ENCODE assay signal across 12 cellular contexts in the genomic region with DNA sequence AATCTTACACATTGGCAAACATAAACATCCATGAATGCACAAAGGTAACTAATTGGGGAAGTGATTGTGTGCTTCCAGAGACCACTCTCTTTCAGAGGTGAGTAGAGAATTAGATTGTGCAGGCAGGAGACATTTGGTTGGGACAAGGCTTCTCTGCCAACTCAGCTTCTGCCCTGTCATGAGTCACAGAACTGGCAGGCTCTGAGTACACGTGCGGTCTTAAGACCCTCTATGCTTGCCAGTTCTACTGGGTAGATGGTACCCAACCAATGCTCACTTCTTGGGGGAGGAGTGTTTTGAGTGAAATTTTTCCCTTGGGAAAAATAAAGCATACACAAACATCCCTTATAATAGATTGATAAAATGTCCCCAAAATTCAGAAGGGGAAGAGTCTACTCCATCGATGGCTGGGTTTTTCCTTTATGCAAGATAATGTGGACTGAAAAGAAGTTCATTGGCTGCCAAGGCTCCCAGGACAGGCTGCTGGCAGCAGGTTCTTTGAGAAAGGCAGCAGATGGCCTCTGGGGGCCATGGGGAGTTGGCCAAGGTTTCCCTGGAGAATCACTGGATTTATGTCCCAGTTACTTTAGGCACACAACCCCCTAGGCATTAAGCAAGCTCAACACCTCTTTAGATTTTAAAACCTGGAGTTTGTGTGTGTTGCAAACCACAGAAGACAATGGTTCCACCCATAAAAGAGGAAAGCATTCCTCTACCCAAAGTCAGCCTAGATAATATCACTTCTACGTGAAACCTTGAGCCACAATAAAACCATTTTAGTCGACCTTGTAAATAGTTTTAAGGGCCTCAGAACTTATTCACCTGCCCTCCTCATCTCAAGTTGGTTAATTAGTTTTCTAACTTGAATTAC.
"Had no signal": no experiment of that assay in that cellular context is flagged by ENCODE, and none has a peak within 500 bp of the region (broad histone marks: within the 10 kb centered on the region; RNA-seq: fewer than 3 reads in every experiment).

No MANE protein-coding gene starts in this region.

- H3K9ac ChIP-seq: neural progenitor cell had no signal

- H3K27me3 ChIP-seq: gastroesophageal sphincter, neural progenitor cell, ovary, stomach had no signal

- H3K4me3 Mint-ChIP-seq: activated naive CD4-positive, alpha-beta T cell treated with anti-CD3 and anti-CD28 coated beads, Interleukin-2, amount 10 ng/mL, durations not matched to agents 7 days and 5 days; dendritic cell treated with granulocyte-macrophage colony-stimulating factor and Interleukin-4, amounts not matched to agents 40 ng/mL and 50 ng/mL, for 4 days; effector memory CD8-positive, alpha-beta T cell; neural progenitor cell had no signal

- H3K4me1 Mint-ChIP-seq: activated naive CD4-positive, alpha-beta T cell treated with anti-CD3 and anti-CD28 coated beads, Interleukin-2, amount 10 ng/mL, durations not matched to agents 7 days and 5 days; neural progenitor cell had no signal

- H3K36me3 Mint-ChIP-seq: activated naive CD4-positive, alpha-beta T cell treated with anti-CD3 and anti-CD28 coated beads, Interleukin-2, amount 10 ng/mL, durations not matched to agents 7 days and 5 days; neural progenitor cell had no signal

- H2AFZ ChIP-seq: neural progenitor cell had no signal

- H3K27ac ChIP-seq: epithelial cell of prostate, gastroesophageal sphincter, neural progenitor cell, ovary, stomach, thoracic aorta had no signal

- H3K9me3 Mint-ChIP-seq: activated naive CD4-positive, alpha-beta T cell treated with anti-CD3 and anti-CD28 coated beads, Interleukin-2, amount 10 ng/mL, durations not matched to agents 7 days and 5 days; activated T-helper 2 cell treated with anti-CD3 and anti-CD28 coated beads, Interferon-gamma antibody, Interleukin-2, Interleukin-4, amounts not matched to agents 10 μg/mL and 5 μg/mL and 100 μg/mL, durations not matched to agents 14 hours and 24 hours and 36 hours had no signal

- H3K4me3 ChIP-seq: gastroesophageal sphincter, neural progenitor cell, ovary, stomach, thoracic aorta had no signal

- ATAC-seq: effector memory CD8-positive, alpha-beta T cell; gastroesophageal sphincter; left ventricle myocardium superior had no signal

- DNase-seq: activated CD4-positive, alpha-beta T cell treated with anti-CD3 and anti-CD28 coated beads, Interleukin-2, amount 50 U/mL, for 1 hour; activated naive CD4-positive, alpha-beta T cell treated with anti-CD3 and anti-CD28 coated beads, Interleukin-2, amount 10 ng/mL, durations not matched to agents 7 days and 5 days; effector memory CD8-positive, alpha-beta T cell; left ventricle myocardium superior; ovary; stomach had no signal

- H3K36me3 ChIP-seq: gastroesophageal sphincter, neural progenitor cell, ovary, stomach, thoracic aorta had no signal

- H3K27me3 Mint-ChIP-seq: activated naive CD4-positive, alpha-beta T cell treated with anti-CD3 and anti-CD28 coated beads, Interleukin-2, amount 10 ng/mL, durations not matched to agents 7 days and 5 days; dendritic cell treated with granulocyte-macrophage colony-stimulating factor and Interleukin-4, amounts not matched to agents 40 ng/mL and 50 ng/mL, for 4 days; effector memory CD8-positive, alpha-beta T cell had no signal

- H3K4me2 ChIP-seq: neural progenitor cell had no signal

- H3K27ac Mint-ChIP-seq: activated naive CD4-positive, alpha-beta T cell treated with anti-CD3 and anti-CD28 coated beads, Interleukin-2, amount 10 ng/mL, durations not matched to agents 7 days and 5 days; activated T-helper 2 cell treated with anti-CD3 and anti-CD28 coated beads, Interferon-gamma antibody, Interleukin-2, Interleukin-4, amounts not matched to agents 10 μg/mL and 5 μg/mL and 100 μg/mL, durations not matched to agents 14 hours and 24 hours and 36 hours; dendritic cell treated with granulocyte-macrophage colony-stimulating factor and Interleukin-4, amounts not matched to agents 40 ng/mL and 50 ng/mL, for 4 days; effector memory CD8-positive, alpha-beta T cell; neural progenitor cell had no signal

- H3K4me1 ChIP-seq: gastroesophageal sphincter, neural progenitor cell, stomach had no signal

- H3K9me3 ChIP-seq: gastroesophageal sphincter, ovary, stomach, thoracic aorta had no signal
